ENCODE assay signal across 8 cellular contexts in genomic region chr4:128287871-128288688, GRCh38.
A peak's percentile ranks its signal among the peaks of the same experiment; 100 is the strongest.
DNase-seq lines count a peak whose midpoint lies in the region; ATAC-seq lines count a peak whose summit lies in the region.

No MANE protein-coding gene starts in this region.

- H3K27me3 ChIP-seq in BLaER1 treated with 17β-estradiol and CSF1 and Interleukin-3, amounts not matched to agents 10 nM and 100 nM = no peaks in the 10 kb centered on the region

- H3K9me3 ChIP-seq in BLaER1 treated with 17β-estradiol and CSF1 and Interleukin-3, amounts not matched to agents 10 nM and 100 nM (replicated peaks in 1 of 11) = peaks cover 0 to 17% (median 14%) of the 10 kb centered on the region in 11 experiments; a peak in 13 of 22 replicates

- H3K36me3 ChIP-seq in BLaER1 treated with 17β-estradiol and CSF1 and Interleukin-3, amounts not matched to agents 10 nM and 100 nM = peaks cover 11 to 23% (median 19%) of the 10 kb centered on the region in 11 experiments; a peak in 21 of 22 replicates

- H4K20me1 ChIP-seq in BLaER1 treated with 17β-estradiol and CSF1 and Interleukin-3, amounts not matched to agents 10 nM and 100 nM = peaks cover 0 to 25% (median 16%) of the 10 kb centered on the region in 11 experiments; a peak in 13 of 22 replicates

- H3K4me1 ChIP-seq in BLaER1 treated with 17β-estradiol and CSF1 and Interleukin-3, amounts not matched to agents 10 nM and 100 nM = peaks cover 21 to 34% (median 27%) of the 10 kb centered on the region in 10 experiments

- DNase-seq in GM19240 (ENCODE audit: insufficient read length, low spot score) (peak; percentile 71), NCI-H524 (lab: John Stamatoyannopoulos, UW) (peak; percentile 89 to 98), kidney tubule cell (ENCODE audit: low spot score) (peak; percentile 99)
- peak; percentile 100 for DNase-seq in activated CD4-positive, alpha-beta T cell treated with anti-CD3 and anti-CD28 coated beads for 4 hours
- peak; percentile 99 for DNase-seq in stimulated activated CD4-positive, alpha-beta T cell treated with anti-CD3 and anti-CD28 coated beads, Interleukin-1b, Interleukin-23, amount 100 ng/mL, for 1 hour (ENCODE audit: low read depth in 2 of 2)

- H3K4me3 ChIP-seq in BLaER1 treated with 17β-estradiol and CSF1 and Interleukin-3, amounts not matched to agents 10 nM and 100 nM = peak overlapping the region; percentile 71 to 92 (median 88)

- peak; percentile 85 for ATAC-seq in HG03457 (IDR thresholded peaks at IDR 0.05; ENCODE audit: unreplicated experiment)

- peak overlapping the region; percentile 86 to 96 (median 89) for H3K9ac ChIP-seq in BLaER1 treated with 17β-estradiol and CSF1 and Interleukin-3, amounts not matched to agents 10 nM and 100 nM

- peak overlapping the region; percentile 70 to 96 (median 90) for H3K27ac ChIP-seq in BLaER1 treated with 17β-estradiol and CSF1 and Interleukin-3, amounts not matched to agents 10 nM and 100 nM
- peak overlapping the region; percentile 95 for H3K27ac ChIP-seq in cingulate gyrus (ENCODE audit: low read depth, low read length)

- H3K4me2 ChIP-seq in BLaER1 treated with 17β-estradiol and CSF1 and Interleukin-3, amounts not matched to agents 10 nM and 100 nM = peak overlapping the region; percentile 78 to 97 (median 90)

Comparison
In these comparisons a context has a peak if more than half of its experiments do, and no peak if none do; other contexts are left out.
1. Peak in every context shown above with its lines: DNase-seq, ATAC-seq, H3K4me3 ChIP-seq and H3K27ac ChIP-seq.